ENCODE assay signal across 1 cellular context in the genomic region with DNA sequence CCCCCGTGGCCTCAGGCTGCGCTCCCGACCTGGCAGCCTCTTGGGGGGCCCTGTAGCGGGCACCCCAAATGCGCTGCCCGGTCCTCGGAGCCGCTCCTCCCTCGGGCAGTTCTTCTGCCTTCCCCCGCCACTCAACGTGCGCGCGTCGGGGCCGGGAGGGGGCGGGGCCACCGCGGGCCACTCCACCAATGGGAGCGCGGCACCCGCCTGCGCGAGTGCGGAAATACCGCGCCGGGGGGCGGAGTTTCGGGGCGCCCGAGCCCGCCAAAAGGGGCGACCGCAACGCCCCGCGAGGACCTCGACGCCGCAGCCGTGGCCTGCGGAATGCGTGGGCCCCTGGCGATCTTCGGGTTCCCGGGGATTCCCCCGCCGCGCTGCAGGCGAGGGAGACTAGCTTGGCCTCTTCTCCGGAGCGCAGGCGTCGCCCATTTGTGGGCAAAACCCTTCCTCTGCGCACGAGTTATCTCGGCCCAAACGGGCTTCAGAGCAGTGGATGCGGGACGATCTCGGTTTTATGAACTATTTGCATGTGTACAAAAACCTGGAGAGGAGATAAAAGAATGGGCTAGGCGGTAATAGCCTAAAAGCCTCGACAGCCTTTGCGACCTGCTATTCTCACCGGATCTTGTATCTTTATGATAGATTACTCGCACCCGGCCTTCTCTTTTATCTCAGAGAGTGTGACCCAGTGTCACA.
TF ChIP-seq lines count a peak whose summit lies in the region.

Gene TASOR (minus strand): TSS at position 144 of the 696 bp plus-strand sequence. CDS start 259 bp downstream, outside the sequence.

TF ChIP-seq in HCT116, 20 proteins besides CTCF, POLR2A, EP300 and RAD21 (continued from another document):
- TF ChIP-seq, protein P1, sequence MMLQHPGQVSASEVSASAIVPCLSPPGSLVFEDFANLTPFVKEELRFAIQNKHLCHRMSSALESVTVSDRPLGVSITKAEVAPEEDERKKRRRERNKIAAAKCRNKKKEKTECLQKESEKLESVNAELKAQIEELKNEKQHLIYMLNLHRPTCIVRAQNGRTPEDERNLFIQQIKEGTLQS (IDR thresholded peaks at IDR 0.05), result no peak
- TF ChIP-seq MAX (IDR thresholded peaks at IDR 0.05) (peak; percentile 99), REST (IDR thresholded peaks at IDR 0.05; ENCODE audit: low read depth) (no peak), SP1 (IDR thresholded peaks at IDR 0.05; ENCODE audit: low read depth) (peak; percentile 55), CEBPB (IDR thresholded peaks at IDR 0.05; ENCODE audit: low read depth) (no peak), SIN3A (IDR thresholded peaks at IDR 0.05; ENCODE audit: low read depth) (no peak), EZH2phosphoT487 (IDR thresholded peaks at IDR 0.05; ENCODE audit: borderline replicate concordance) (no peak), TCF7L2 (IDR thresholded peaks at IDR 0.05; ENCODE audit: borderline replicate concordance, extremely low read depth, insufficient read depth, insufficient read length) (no peak), CBX3 (IDR thresholded peaks at IDR 0.05; ENCODE audit: low read depth) (peak; percentile 99), FOSL1 (IDR thresholded peaks at IDR 0.05; ENCODE audit: low read depth) (no peak)
